Comparison of ENCODE assay signal across 14 cellular contexts in the genomic region with DNA sequence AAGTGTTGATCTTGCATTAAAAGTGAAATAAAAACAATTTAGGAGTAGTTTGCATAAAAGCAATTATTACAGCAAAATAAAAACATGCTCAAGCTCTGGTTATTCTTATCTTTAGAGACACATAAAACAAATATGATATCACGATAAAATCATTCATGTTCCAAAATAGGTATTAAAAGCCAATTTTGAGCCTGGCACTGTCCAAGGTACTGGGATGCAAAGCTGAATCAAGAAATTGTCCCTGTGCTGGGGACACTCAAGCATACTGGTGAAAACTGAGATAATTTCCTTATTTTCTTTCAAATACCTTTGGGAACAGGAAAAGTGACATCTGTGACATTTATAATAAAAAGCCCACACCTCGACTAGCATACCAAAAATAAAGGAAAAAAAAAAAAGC. TPM values are rescaled to one million over a fixed set of nuclear protein-coding genes. Genes with fewer than 3 reads are reported as not detected.
DNase-seq lines count a peak whose midpoint lies in the region; ATAC-seq, FAIRE-seq and TF ChIP-seq lines count a peak whose summit lies in the region.
"Had no signal": no experiment of that assay in that cellular context is flagged by ENCODE, and none has a peak within 500 bp of the region (broad histone marks: within the 10 kb centered on the region; RNA-seq: fewer than 3 reads in every experiment).

No MANE protein-coding gene starts in this region.

- H3K4me1 ChIP-seq in K562 (replicated peaks in 1 of 2; ENCODE audit: control insufficient read depth in 2 of 2, insufficient read depth in 2 of 2, low read length in 2 of 2) (peaks cover 0 to 14% of the 10 kb centered on the region in 2 experiments; a peak in 2 of 5 replicates), mesendoderm (ENCODE audit: control insufficient read depth, low read depth, low read length) (no peaks in the 10 kb centered on the region)
- peaks cover 18% of the 10 kb centered on the region for H3K4me1 ChIP-seq in effector memory CD4-positive, alpha-beta T cell (ENCODE audit: control insufficient read depth, insufficient read depth, low read length, poor library complexity, severe bottlenecking)

- H3K4me3 ChIP-seq in K562 (no peak overlapping the region), mesendoderm (ENCODE audit: low read length) (no peak overlapping the region)
- H3K4me3 ChIP-seq in effector memory CD4-positive, alpha-beta T cell (ENCODE audit: insufficient read depth, low read depth, low read length, poor library complexity, severe bottlenecking), result no peak overlapping the region

- H2BK15ac ChIP-seq in mesendoderm (replicated peaks; ENCODE audit: low read depth), result no peak overlapping the region

- H2BK120ac ChIP-seq in mesendoderm (ENCODE audit: low read depth, low read length), result no peak overlapping the region

- H3K27ac ChIP-seq in K562 (ENCODE audit: extremely low read depth, low read depth, low read length) (no peak overlapping the region), mesendoderm (ENCODE audit: low read depth, low read length) (no peak overlapping the region)
- H3K27ac ChIP-seq in effector memory CD4-positive, alpha-beta T cell (ENCODE audit: insufficient read depth, low read length, poor library complexity, severe bottlenecking), result no peak overlapping the region
- H3K27ac ChIP-seq: epithelial cell of prostate, HL-60 had no signal

- no peak overlapping the region for H2AFZ ChIP-seq in K562 (ENCODE audit: low read depth, low read length)

- no peak overlapping the region for H4K8ac ChIP-seq in mesendoderm (ENCODE audit: low read depth, low read length)

- in situ Hi-C loops in K562 (cut with MboI), result no loop called here

- H3K79me2 ChIP-seq in K562 (ENCODE audit: control insufficient read depth, insufficient read depth, low read length) (no peaks in the 10 kb centered on the region), mesendoderm (ENCODE audit: control insufficient read depth, insufficient read depth, low read length) (peaks cover 3% of the 10 kb centered on the region)

- no peak overlapping the region for H3K18ac ChIP-seq in mesendoderm (ENCODE audit: low read length)

- no peaks in the 10 kb centered on the region for H4K20me1 ChIP-seq in K562 (replicated peaks; ENCODE audit: control insufficient read depth, insufficient read depth, low read length)

- intact Hi-C loops in K562 (cut with micrococcal nuclease) (no loop called here), left colon (cut with DNase I, micrococcal nuclease) (no loop called here)

- no peak overlapping the region for H3K4me2 ChIP-seq in K562 (ENCODE audit: insufficient read depth, low read length)
- H3K4me2 ChIP-seq in mesendoderm (ENCODE audit: low read length), result no peak overlapping the region

- no peak for TF ChIP-seq EP300 in K562 (IDR thresholded peaks at IDR 0.05; ENCODE audit: low read length)

- H4K5ac ChIP-seq in mesendoderm (ENCODE audit: low read length), result no peak overlapping the region

- no peak overlapping the region for H2BK5ac ChIP-seq in mesendoderm (ENCODE audit: low read length)

- BruUV-seq in K562 (replicated peaks; lab: Mats Ljungman, UMichigan), result no TSS peak

- H3K36me3 ChIP-seq in K562 (ENCODE audit: control insufficient read depth, insufficient read depth, low read length) (no peaks in the 10 kb centered on the region), mesendoderm (ENCODE audit: control insufficient read depth, insufficient read depth, low read length) (no peaks in the 10 kb centered on the region)
- H3K36me3 ChIP-seq in effector memory CD4-positive, alpha-beta T cell (ENCODE audit: control insufficient read depth, insufficient read depth, low read length), result no peaks in the 10 kb centered on the region

- no peaks in the 10 kb centered on the region for H3K9me3 ChIP-seq in K562 (replicated peaks; ENCODE audit: control insufficient read depth, insufficient read depth, low read depth, low read length)
- no peaks in the 10 kb centered on the region for H3K9me3 ChIP-seq in effector memory CD4-positive, alpha-beta T cell (ENCODE audit: control insufficient read depth, low read length)

- H3K79me1 ChIP-seq in mesendoderm (ENCODE audit: low read length), result no peaks in the 10 kb centered on the region

- TF ChIP-seq CTCF in K562 (IDR thresholded peaks at IDR 0.05 in 2 of 3, conservative IDR thresholded peaks at IDR 0.05 in 1 of 3; ENCODE audit: insufficient read depth in 2 of 3, low read depth in 1 of 3, low read length in 3 of 3), result no peak

- DNase-seq in NCI-H2227 treated with DMSO at 0.1 percent for 48 hours (lab: John Stamatoyannopoulos, UW), result peak; percentile 22
- no peak for DNase-seq in NCI-H2227 (lab: John Stamatoyannopoulos, UW; ENCODE audit: unreplicated experiment)
- DNase-seq in M059J (ENCODE audit: low read depth), result peak; percentile 22
- no peak for DNase-seq in K562 (ENCODE audit: extremely low read depth in 1 of 4, low spot score in 3 of 4)
- DNase-seq in mesendoderm, result peak; percentile 12
- DNase-seq in NCI-H128 (lab: John Stamatoyannopoulos, UW; ENCODE audit: unreplicated experiment), result no peak
- DNase-seq in effector memory CD4-positive, alpha-beta T cell, result no peak
- DNase-seq in left colon, result no peak

- no peak overlapping the region for H3K23ac ChIP-seq in mesendoderm (ENCODE audit: low read length)

- no peak overlapping the region for H2AK5ac ChIP-seq in mesendoderm (ENCODE audit: low read length)

- TF ChIP-seq RAD21 in K562 (CRISPR knock-in tag; conservative IDR thresholded peaks at IDR 0.05 in 1 of 2, IDR thresholded peaks at IDR 0.05 in 1 of 2), result no peak

- no peak overlapping the region for H3K4ac ChIP-seq in mesendoderm (ENCODE audit: low read depth, low read length)

- POLR2A ChIA-PET in K562 (lab: Yijun Ruan, JAX), result no interaction called here

- no peak for FAIRE-seq in K562 (lab: Jason Lieb, UNC)

- WGBS in K562 (ENCODE audit: insufficient coverage, low coverage, missing lambda C conversion rate), result 0% methylated on average over 2 of the region's 2 CpGs
- no CpG with 5 or more reads among the region's 2 CpGs for WGBS in mesendoderm (ENCODE audit: extremely low coverage, insufficient coverage, low lambda C conversion rate)

- H3K27me3 ChIP-seq in K562 (ENCODE audit: control insufficient read depth in 2 of 2, insufficient read depth in 2 of 2, low read length in 2 of 2), result peaks cover 0 to 10% of the 10 kb centered on the region in 2 experiments; a peak in 2 of 5 replicates
- H3K27me3 ChIP-seq in mesendoderm (ENCODE audit: insufficient read depth, low read length, poor library complexity), result no peaks in the 10 kb centered on the region
- H3K27me3 ChIP-seq in effector memory CD4-positive, alpha-beta T cell (replicated peaks; ENCODE audit: control insufficient read depth, insufficient read depth, low read length, poor library complexity, severe bottlenecking), result peaks cover 19% of the 10 kb centered on the region

- ATAC-seq in K562 (no peak), left colon (no peak)
- ATAC-seq: left lobe of liver had no signal

- CTCF ChIA-PET in K562 (lab: Yijun Ruan, JAX; ENCODE audit: low intra/inter-chr PET ratio), result no interaction called here

- H3K56ac ChIP-seq in mesendoderm (ENCODE audit: low read length), result no peak overlapping the region

- H3K9ac ChIP-seq in K562 (ENCODE audit: insufficient read depth in 1 of 2, low read depth in 2 of 2, low read length in 2 of 2), result no peak overlapping the region
- H3K9ac ChIP-seq in mesendoderm (ENCODE audit: low read length), result no peak overlapping the region

- H3K9me1 ChIP-seq in K562 (ENCODE audit: control insufficient read depth, insufficient read depth, low read length), result peaks cover 2% of the 10 kb centered on the region

- no peak for TF ChIP-seq POLR2A in K562 (conservative IDR thresholded peaks at IDR 0.05)

TF ChIP-seq in K562, 482 proteins besides CTCF, POLR2A, EP300 and RAD21:
- TF ChIP-seq EHMT2 (IDR thresholded peaks at IDR 0.05) (0 out of 2 replicates have a peak, but pooled peaks have one; percentile 57), NCOA4 (IDR thresholded peaks at IDR 0.05; ENCODE audit: partially characterized antibody) (no peak)

RNA-seq across cellular contexts. Expression of a gene that starts 56.9 kb away (rescaled TPM):
- 0.64 TPM in 1 of 2 replicates, not detected in the other for total RNA-seq in M059J (2014; rRNA removed; shearing (Covaris generic))
- not detected in 2 replicates for total RNA-seq in K562 (2011; cell fraction: chromatin; rRNA removed; ENCODE audit: low replicate concordance)
- total RNA-seq in K562 (2011; cell fraction: nucleolus; rRNA removed), result not detected in 2 replicates
- total RNA-seq in K562 (2011; cell fraction: nucleoplasm; rRNA removed), result not detected in 2 replicates
- total RNA-seq in K562 (2014; rRNA removed), result not detected in 2 replicates
- total RNA-seq in K562 (2014; rRNA removed; fragmentation: Illumina TruSeq; extraction: Trizol), result not detected in 2 replicates
- total RNA-seq in K562 (2015; rRNA removed; fragmentation: Illumina TruSeq; extraction: Trizol), result not detected in 2 replicates
- total RNA-seq in K562 (2021), result not detected in 2 replicates
- polyA plus RNA-seq in K562 (2011; rRNA removed), result not detected in 2 replicates
- not detected in 2 replicates for polyA plus RNA-seq in K562 (2011; cell fraction: cytosol; rRNA removed)
- polyA plus RNA-seq in K562 (2011; cell fraction: nucleus; rRNA removed), result not detected in 2 replicates
- not detected in 2 replicates for polyA plus RNA-seq in K562 (2012)
- not detected in 2 replicates for polyA plus RNA-seq in K562 (2014; fragmentation: Illumina TruSeq; extraction: Trizol)
- under 1 TPM in 1 of 2 experiments, not detected in 1; 0.04 TPM for polyA plus RNA-seq in K562 (2014; fragmentation: Nextera tagmentation; extraction: Ambion mirVana)
- not detected in 2 replicates for polyA plus RNA-seq in K562 (2014; rRNA removed)
- not detected in 2 replicates for polyA minus RNA-seq in K562 (2011; rRNA and poly(A)+ RNA removed)
- not detected in 2 replicates for polyA minus RNA-seq in K562 (2011; cell fraction: cytosol; rRNA and poly(A)+ RNA removed)
- not detected in 2 replicates for polyA minus RNA-seq in K562 (2011; cell fraction: nucleus; rRNA and poly(A)+ RNA removed)
- polyA plus RNA-seq in mesendoderm (2013, experiment 1 of 2), result 0.03 TPM
- 0.03 TPM for polyA plus RNA-seq in mesendoderm (2013, experiment 2 of 2)
- not detected for total RNA-seq in left colon
- total RNA-seq: activated CD8-positive, alpha-beta memory T cell treated with anti-CD3 and anti-CD28 coated beads for 36 hours; left lobe of liver; pulmonary artery endothelial cell; SK-MEL-5 had no signal

Comparison
In these comparisons a context has a peak if more than half of its experiments do, and no peak if none do; other contexts are left out.
1. DNase-seq: peak in NCI-H2227 treated with DMSO at 0.1 percent for 48 hours (single experiment), M059J (single experiment) and mesendoderm (single experiment); none in NCI-H2227 (single experiment), K562 (0 of 4), NCI-H128 (single experiment), effector memory CD4-positive, alpha-beta T cell (0 of 3) and left colon (0 of 2).